8 cellular contexts compared by ENCODE assay signal in the genomic region with DNA sequence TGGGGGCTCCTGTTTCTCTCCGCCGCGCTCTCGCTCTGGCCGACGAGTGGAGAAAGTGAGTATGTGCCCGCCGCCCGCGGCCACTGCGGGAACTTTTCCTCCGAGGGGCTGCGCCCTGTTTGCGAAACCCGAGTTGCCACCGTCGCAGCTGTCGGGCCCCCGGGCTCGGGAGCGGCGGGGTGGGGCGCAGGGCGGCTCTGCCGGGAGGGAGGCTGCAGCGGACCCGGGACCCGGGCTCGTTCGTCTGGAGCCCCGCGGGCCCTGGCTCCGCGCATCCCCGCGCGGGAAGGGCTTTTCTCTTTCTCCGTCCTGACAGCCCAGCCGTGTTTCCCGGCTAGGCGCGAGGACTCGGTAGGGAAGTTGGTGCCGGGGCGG. TPM values are rescaled to one million over a fixed set of nuclear protein-coding genes. Genes with fewer than 3 reads are reported as not detected.
A peak's percentile ranks its signal among the peaks of the same experiment; 100 is the strongest.
DNase-seq lines count a peak whose midpoint lies in the region; ATAC-seq and TF ChIP-seq lines count a peak whose summit lies in the region.

No MANE protein-coding gene starts in this region.

- ATAC-seq in CD8-positive, alpha-beta T cell, result peak; percentile 3

- H3K4me3 Mint-ChIP-seq in CD8-positive, alpha-beta T cell, result peak overlapping the region; percentile 98
- H3K4me3 Mint-ChIP-seq in neural crest cell, result peak overlapping the region; percentile 89

- H3K4me1 Mint-ChIP-seq in CD8-positive, alpha-beta T cell (ENCODE audit: low read depth), result peaks cover 44% of the 10 kb centered on the region
- peaks cover 30% of the 10 kb centered on the region for H3K4me1 Mint-ChIP-seq in neural crest cell

- no peaks in the 10 kb centered on the region for H3K9me3 Mint-ChIP-seq in CD8-positive, alpha-beta T cell
- no peaks in the 10 kb centered on the region for H3K9me3 Mint-ChIP-seq in neural crest cell

- no peak for TF ChIP-seq CTCF in CD8-positive, alpha-beta T cell (IDR thresholded peaks at IDR 0.05)
- no peak for TF ChIP-seq CTCF in fibroblast of mammary gland (conservative IDR thresholded peaks at IDR 0.05; ENCODE audit: control insufficient read depth, insufficient read depth, low read depth, low read length)
- peak; percentile 38 for TF ChIP-seq CTCF in neural crest cell (conservative IDR thresholded peaks at IDR 0.05)

- CTCF ChIA-PET in CD8-positive, alpha-beta T cell (lab: Charles Lee), result interaction anchor here (1.2 kb wide), 1 partner anchor 10 kb away, joined by 3 read pairs; no protein-coding TSS in a partner anchor

- peak overlapping the region; percentile 88 for H3K27ac ChIP-seq in CD8-positive, alpha-beta T cell (ENCODE audit: low read depth, low read length)

- peak overlapping the region; percentile 85 for H3K27ac Mint-ChIP-seq in CD8-positive, alpha-beta T cell
- H3K27ac Mint-ChIP-seq in neural crest cell (ENCODE audit: unreplicated experiment), result no peak overlapping the region

- peak in 6 of 7 experiments; percentile 12 to 61 (median 42) for DNase-seq in CD8-positive, alpha-beta T cell
- DNase-seq in MG63 (peak; percentile 23), fibroblast of mammary gland (ENCODE audit: low read depth) (no peak), neural crest cell (ENCODE audit: low read depth, low spot score) (peak; percentile 38), ureter (ENCODE audit: low spot score) (peak; percentile 66), DMS79 (lab: John Stamatoyannopoulos, UW) (no peak), NAMALWA (ENCODE audit: low spot score) (no peak)
- DNase-seq in activated T-cell treated with anti-CD3 and anti-CD28 coated beads, Interleukin-2, amount 50 U/mL, for 48 hours, result peak; percentile 55 to 65

- H3K27me3 ChIP-seq in CD8-positive, alpha-beta T cell (ENCODE audit: insufficient read depth, low read length), result no peaks in the 10 kb centered on the region
- 0 out of 2 replicates have a peak, but pooled peaks cover 4% of the 10 kb centered on the region for H3K27me3 ChIP-seq in MG63

- intact Hi-C loops in CD8-positive, alpha-beta T cell (cut with DNase I, micrococcal nuclease), result loop anchor here (5.0 to 10.0 kb wide), 3 partner anchors 1083 to 1955 kb away; partner anchors contain the start of genes ASB7 (in 1 of the 2), LINS1 (in 1 of the 2) and LYSMD4 (in 1 of the 2)

- H3K27me3 Mint-ChIP-seq in CD8-positive, alpha-beta T cell (ENCODE audit: low read depth), result peaks cover 18% of the 10 kb centered on the region
- H3K27me3 Mint-ChIP-seq in neural crest cell (ENCODE audit: low read depth), result peaks cover 51% of the 10 kb centered on the region

- H3K36me3 Mint-ChIP-seq in CD8-positive, alpha-beta T cell, result peaks cover 7% of the 10 kb centered on the region
- no peaks in the 10 kb centered on the region for H3K36me3 Mint-ChIP-seq in neural crest cell (ENCODE audit: low read depth)

- POLR2A ChIA-PET in CD8-positive, alpha-beta T cell (lab: Charles Lee), result interaction anchor here (1.0 kb wide), 1 partner anchor 8 kb away, joined by 3 read pairs; no protein-coding TSS in a partner anchor

- no peaks in the 10 kb centered on the region for H3K36me3 ChIP-seq in CD8-positive, alpha-beta T cell (ENCODE audit: insufficient read depth, low read length)
- H3K36me3 ChIP-seq in MG63, result no peaks in the 10 kb centered on the region

- H3K9me3 ChIP-seq in CD8-positive, alpha-beta T cell (ENCODE audit: low read length), result no peaks in the 10 kb centered on the region
- H3K9me3 ChIP-seq in MG63, result no peaks in the 10 kb centered on the region

- H3K4me1 ChIP-seq in CD8-positive, alpha-beta T cell (ENCODE audit: insufficient read depth, low read length), result peaks cover 22% of the 10 kb centered on the region

- peak overlapping the region; percentile 83 for H3K4me3 ChIP-seq in CD8-positive, alpha-beta T cell (ENCODE audit: low read depth, low read length)
- H3K4me3 ChIP-seq in MG63, result peak overlapping the region; percentile 69
- H3K4me3 ChIP-seq in fibroblast of mammary gland (ENCODE audit: control insufficient read depth, low read depth, low read length), result peak overlapping the region; percentile 65

RNA-seq across cellular contexts. Expression of gene IGF1R, which starts 1.3 kb away (rescaled TPM):
- 10 to 100 TPM; 30.1 to 33.8 TPM for total RNA-seq in CD8-positive, alpha-beta T cell
- total RNA-seq in MG63 (2014; rRNA removed; shearing (Covaris generic); ENCODE audit: low replicate concordance), result 2.5 and 24.6 TPM in 2 replicates
- total RNA-seq in neural crest cell, result 67.6 and 70.3 TPM in 2 replicates
- 88.6 TPM for total RNA-seq in ureter

Comparison
In these comparisons a context has a peak if more than half of its experiments do, and no peak if none do; other contexts are left out.
1. DNase-seq: peak in CD8-positive, alpha-beta T cell (6 of 7), MG63 (single experiment), activated T-cell treated with anti-CD3 and anti-CD28 coated beads, Interleukin-2, amount 50 U/mL, for 48 hours (2 of 2), neural crest cell (single experiment) and ureter (single experiment); none in fibroblast of mammary gland (single experiment), DMS79 (single experiment) and NAMALWA (single experiment).
2. Peak in every context shown above with its lines, with median percentiles within 50 percentile points of each other: H3K4me3 ChIP-seq.